8 cellular contexts compared by ENCODE assay signal in genomic region chr4:183182873-183183725, GRCh38.
DNase-seq lines count a peak whose midpoint lies in the region; ATAC-seq, FAIRE-seq and TF ChIP-seq lines count a peak whose summit lies in the region.

No MANE protein-coding gene starts in this region.

- no peak overlapping the region for H3K4me3 ChIP-seq in breast epithelium
- H3K4me3 ChIP-seq in NT2/D1 (ENCODE audit: insufficient read length, low read depth): no peak overlapping the region
- no peak overlapping the region for H3K4me3 ChIP-seq in GM12878
- no peak overlapping the region for H3K4me3 ChIP-seq in lower lobe of right lung

- H3K27me3 Mint-ChIP-seq in MCF 10A (ENCODE audit: insufficient read depth, unreplicated experiment): no peaks in the 10 kb centered on the region

- H3K9ac ChIP-seq in NT2/D1 (ENCODE audit: insufficient read length, low read depth) (no peak overlapping the region), GM12878 (ENCODE audit: control insufficient read depth, insufficient read depth, low read length) (no peak overlapping the region)

- H3K9me3 Mint-ChIP-seq in MCF 10A (ENCODE audit: unreplicated experiment): no peaks in the 10 kb centered on the region

- H4K20me1 ChIP-seq in GM12878 (ENCODE audit: control insufficient read depth, insufficient read depth): no peaks in the 10 kb centered on the region

- H3K27ac Mint-ChIP-seq in MCF 10A (ENCODE audit: low read depth, unreplicated experiment): peak overlapping the region; percentile 47

- RAD21 ChIA-PET in GM12878 (lab: Charles Lee; ENCODE audit: unreplicated experiment): no interaction called here

- H3K36me3 ChIP-seq in breast epithelium (no peaks in the 10 kb centered on the region), NT2/D1 (ENCODE audit: insufficient read depth, insufficient read length, low read length) (no peaks in the 10 kb centered on the region), GM12878 (ENCODE audit: control insufficient read depth in 2 of 2, insufficient read depth in 2 of 2, low read length in 1 of 2) (no peaks in the 10 kb centered on the region), lower lobe of right lung (no peaks in the 10 kb centered on the region)

- BruUV-seq in MCF 10A (replicated peaks; lab: Mats Ljungman, UMichigan): no TSS peak
- BruUV-seq in GM12878 (replicated peaks; lab: Mats Ljungman, UMichigan): no TSS peak

- in situ Hi-C loops in GM12878 (cut with MboI): no loop called here

- no peaks in the 10 kb centered on the region for H3K27me3 ChIP-seq in breast epithelium
- no peaks in the 10 kb centered on the region for H3K27me3 ChIP-seq in NT2/D1 (ENCODE audit: insufficient read depth, insufficient read length)
- no peaks in the 10 kb centered on the region for H3K27me3 ChIP-seq in GM12878 (replicated peaks in 1 of 2; ENCODE audit: control insufficient read depth in 2 of 2, insufficient read depth in 2 of 2, low read length in 1 of 2)
- H3K27me3 ChIP-seq in lower lobe of right lung (ENCODE audit: low read depth): no peaks in the 10 kb centered on the region

- TF ChIP-seq POLR2A in breast epithelium (IDR thresholded peaks at IDR 0.05) (no peak), GM12878 (IDR thresholded peaks at IDR 0.05; ENCODE audit: low read depth, low read length) (no peak)

- H3K4me1 Mint-ChIP-seq in MCF 10A (ENCODE audit: insufficient read depth, unreplicated experiment): peaks cover 11% of the 10 kb centered on the region

- H3K36me3 Mint-ChIP-seq in MCF 10A (ENCODE audit: insufficient read depth, unreplicated experiment): peaks cover 5% of the 10 kb centered on the region

- no peak for TF ChIP-seq RAD21 in GM12878 (IDR thresholded peaks at IDR 0.05; ENCODE audit: insufficient read depth, low read depth, low read length)

- SMC1A ChIA-PET in GM12878 (lab: Charles Lee; ENCODE audit: uncharacterized antibody, unreplicated experiment): no interaction called here

- no peak overlapping the region for H3K4me2 ChIP-seq in GM12878 (ENCODE audit: control insufficient read depth, insufficient read depth)

- no peak overlapping the region for H3K4me3 Mint-ChIP-seq in MCF 10A (ENCODE audit: unreplicated experiment)

- POLR2A ChIA-PET in MCF 10A (lab: Yijun Ruan, JAX): interaction anchor here (0.8 to 1.6 kb wide), 4 partner anchors 11 to 83 kb away, joined by 3 to 8 read pairs (median 3); no protein-coding TSS in a partner anchor
- POLR2A ChIA-PET in GM12878 (lab: Charles Lee): no interaction called here

- H3K27ac ChIP-seq in breast epithelium (no peak overlapping the region), GM12878 (ENCODE audit: control insufficient read depth, insufficient read depth) (no peak overlapping the region), lower lobe of right lung (no peak overlapping the region)

- WGBS in GM12878 (ENCODE audit: insufficient coverage, insufficient replicate concordance, low lambda C conversion rate, missing lambda C conversion rate): 37% methylated on average over 13 of the region's 14 CpGs

- H3K9me3 ChIP-seq in breast epithelium: no peaks in the 10 kb centered on the region
- peaks cover 13% of the 10 kb centered on the region; the same call in 1 of the 2 replicates for H3K9me3 ChIP-seq in NT2/D1 (ENCODE audit: insufficient read depth, low read length)
- no peaks in the 10 kb centered on the region for H3K9me3 ChIP-seq in GM12878 (replicated peaks; ENCODE audit: control insufficient read depth, insufficient read depth, low read length)
- no peaks in the 10 kb centered on the region for H3K9me3 ChIP-seq in lower lobe of right lung

- CTCF ChIA-PET in MCF 10A (lab: Yijun Ruan, JAX) (interaction anchor here (1.0 to 1.1 kb wide), 2 partner anchors 16 to 79 kb away, joined by 3 to 4 read pairs; no protein-coding TSS in a partner anchor), GM12878 (lab: Yijun Ruan, JAX) (no interaction called here)

- no peak overlapping the region for H2AFZ ChIP-seq in GM12878 (ENCODE audit: control insufficient read depth, low read depth, low read length)

- intact Hi-C loops in MCF 10A (cut with micrococcal nuclease): no loop called here
- intact Hi-C loops in breast epithelium (cut with DNase I; ENCODE audit: low total_unique reads): no loop called here
- intact Hi-C loops in GM12878 (cut with micrococcal nuclease; ENCODE audit: unreplicated experiment): no loop called here
- intact Hi-C loops in lower lobe of right lung (cut with DNase I): no loop called here

- ATAC-seq in GM12878 (0 out of 3 replicates have a peak, but pooled peaks have one; percentile 26), lower lobe of right lung (peak; percentile 79 to 82), GM21786 (IDR thresholded peaks at IDR 0.05; ENCODE audit: unreplicated experiment) (no peak), GM19395 (IDR thresholded peaks at IDR 0.05; ENCODE audit: unreplicated experiment) (no peak)

- no peaks in the 10 kb centered on the region for H3K79me2 ChIP-seq in GM12878 (ENCODE audit: control insufficient read depth, insufficient read depth, low read length)

- H3K4me1 ChIP-seq in breast epithelium (no peaks in the 10 kb centered on the region), NT2/D1 (ENCODE audit: insufficient read depth, insufficient read length) (peaks cover 3% of the 10 kb centered on the region), GM12878 (ENCODE audit: control insufficient read depth, insufficient read depth, low read length) (no peaks in the 10 kb centered on the region), lower lobe of right lung (peaks cover 6% of the 10 kb centered on the region)

- no peak for TF ChIP-seq CTCF in MCF 10A (IDR thresholded peaks at IDR 0.05; ENCODE audit: unreplicated experiment)
- no peak for TF ChIP-seq CTCF in breast epithelium (IDR thresholded peaks at IDR 0.05)
- TF ChIP-seq CTCF in GM12878 (IDR thresholded peaks at IDR 0.05 in 2 of 3, conservative IDR thresholded peaks at IDR 0.05 in 1 of 3; ENCODE audit: control insufficient read depth in 2 of 3, extremely low read depth in 1 of 3, insufficient read depth in 1 of 3, low read depth in 3 of 3, low read length in 3 of 3): no peak
- no peak for TF ChIP-seq CTCF in lower lobe of right lung (IDR thresholded peaks at IDR 0.05)

- TF ChIP-seq EP300 in GM12878 (IDR thresholded peaks at IDR 0.05; ENCODE audit: borderline replicate concordance in 1 of 2, control insufficient read depth in 1 of 2, low read depth in 2 of 2, low read length in 2 of 2): no peak

- FAIRE-seq in GM12878 (lab: Jason Lieb, UNC): no peak

- DNase-seq in MCF 10A (ENCODE audit: unreplicated experiment) (peak; percentile 95), breast epithelium (ENCODE audit: low spot score in 2 of 2) (no peak), NT2/D1 (ENCODE audit: low read depth, low spot score) (peak; percentile 90), GM12878 (ENCODE audit: low read depth, low spot score) (no peak), lower lobe of right lung (peak; percentile 51), Ammon's horn (ENCODE audit: low spot score) (no peak)

TF ChIP-seq in GM12878, 131 proteins besides CTCF, POLR2A, EP300 and RAD21 (continues in another document):
- no peak for TF ChIP-seq PBX3 (IDR thresholded peaks at IDR 0.05; ENCODE audit: insufficient replicate concordance, low read depth, low read length)
- no peak for TF ChIP-seq MEF2B (IDR thresholded peaks at IDR 0.05; ENCODE audit: partially characterized antibody, poor library complexity, severe bottlenecking)
- TF ChIP-seq ZBTB40 (IDR thresholded peaks at IDR 0.05; ENCODE audit: borderline replicate concordance): no peak

Comparison
In these comparisons a context has a peak if more than half of its experiments do, and no peak if none do; other contexts are left out.
1. DNase-seq: peak in MCF 10A (single experiment), NT2/D1 (single experiment) and lower lobe of right lung (single experiment); none in breast epithelium (0 of 2), GM12878 (single experiment) and Ammon's horn (single experiment).
2. ATAC-seq: peak in GM12878 (single experiment) and lower lobe of right lung (2 of 2); none in GM21786 (single experiment) and GM19395 (single experiment).